In genomic region chr12:91256471-91256870, GRCh38 we compare ENCODE assay signal across 19 cellular contexts.
"Had no signal": no experiment of that assay in that cellular context is flagged by ENCODE, and none has a peak within 500 bp of the region (broad histone marks: within the 10 kb centered on the region; RNA-seq: fewer than 3 reads in every experiment).

No MANE protein-coding gene starts in this region.

- DNase-seq: activated CD4-positive, alpha-beta memory T cell treated with anti-CD3 and anti-CD28 coated beads for 36 hours; activated CD4-positive, alpha-beta T cell treated with anti-CD3 and anti-CD28 coated beads for 4 hours; activated gamma-delta T cell treated with Interleukin-2 at 50 U/mL for 16 hours; activated T-cell treated with anti-CD3 and anti-CD28 coated beads for 4 hours; amniotic stem cell; dorsolateral prefrontal cortex; head of caudate nucleus; kidney glomerular epithelial cell; naive thymus-derived CD4-positive, alpha-beta T cell; stimulated activated CD4-positive, alpha-beta T cell treated with anti-CD3 and anti-CD28 coated beads, Interleukin-1b, Interleukin-23, amount 100 ng/mL, for 48 hours; stimulated activated CD8-positive, alpha-beta memory T cell treated with anti-CD3 and anti-CD28 coated beads, Interleukin-4, amount 100 ng/mL, for 48 hours; stimulated activated naive CD4-positive, alpha-beta T cell; tibial artery; uterus had no signal

- H3K4me3 Mint-ChIP-seq: activated CD4-positive, alpha-beta memory T cell treated with anti-CD3 and anti-CD28 coated beads for 36 hours; activated T-helper 1 cell treated with anti-CD3 and anti-CD28 coated beads, Interleukin-12 subunit alpha, Interleukin-12 subunit beta, Interleukin-2, Interleukin-4 antibody, amounts not matched to agents 30 ng/mL and 10 ng/mL and 1 ng/mL, durations not matched to agents 14 hours and 24 hours and 36 hours; memory B cell; naive thymus-derived CD4-positive, alpha-beta T cell; T-helper 2 cell treated with Interferon-gamma antibody and Interleukin-4, amounts not matched to agents 5 μg/mL and 100 μg/mL, for 36 hours; WTC11 had no signal

- H3K27ac Mint-ChIP-seq: activated CD4-positive, alpha-beta memory T cell treated with anti-CD3 and anti-CD28 coated beads for 36 hours; activated naive CD4-positive, alpha-beta T cell treated with anti-CD3 and anti-CD28 coated beads, Interleukin-2, amount 50 U/mL, for 72 hours; activated T-helper 1 cell treated with anti-CD3 and anti-CD28 coated beads, Interleukin-12 subunit alpha, Interleukin-12 subunit beta, Interleukin-2, Interleukin-4 antibody, amounts not matched to agents 30 ng/mL and 10 ng/mL and 1 ng/mL, durations not matched to agents 14 hours and 24 hours and 36 hours; memory B cell; naive thymus-derived CD4-positive, alpha-beta T cell; T-helper 2 cell treated with Interferon-gamma antibody and Interleukin-4, amounts not matched to agents 5 μg/mL and 100 μg/mL, for 36 hours; WTC11 had no signal

- H3K27me3 Mint-ChIP-seq: activated CD4-positive, alpha-beta memory T cell treated with anti-CD3 and anti-CD28 coated beads for 36 hours had no signal

- H3K4me3 ChIP-seq: dorsolateral prefrontal cortex, tibial artery, uterus had no signal

- H3K36me3 Mint-ChIP-seq: activated CD4-positive, alpha-beta memory T cell treated with anti-CD3 and anti-CD28 coated beads for 36 hours; activated naive CD4-positive, alpha-beta T cell treated with anti-CD3 and anti-CD28 coated beads, Interleukin-2, amount 50 U/mL, for 72 hours; memory B cell; naive thymus-derived CD4-positive, alpha-beta T cell; WTC11 had no signal

- H3K4me1 Mint-ChIP-seq: memory B cell; naive thymus-derived CD4-positive, alpha-beta T cell; WTC11 had no signal

- ATAC-seq: activated naive CD4-positive, alpha-beta T cell treated with anti-CD3 and anti-CD28 coated beads, Interleukin-2, amount 50 U/mL, for 72 hours; naive thymus-derived CD4-positive, alpha-beta T cell; WTC11 had no signal

- H3K9me3 Mint-ChIP-seq: activated CD4-positive, alpha-beta memory T cell treated with anti-CD3 and anti-CD28 coated beads for 36 hours; activated naive CD4-positive, alpha-beta T cell treated with anti-CD3 and anti-CD28 coated beads, Interleukin-2, amount 50 U/mL, for 72 hours; activated T-helper 1 cell treated with anti-CD3 and anti-CD28 coated beads, Interleukin-12 subunit alpha, Interleukin-12 subunit beta, Interleukin-2, Interleukin-4 antibody, amounts not matched to agents 30 ng/mL and 10 ng/mL and 1 ng/mL, durations not matched to agents 14 hours and 24 hours and 36 hours; memory B cell; T-helper 2 cell treated with Interferon-gamma antibody and Interleukin-4, amounts not matched to agents 5 μg/mL and 100 μg/mL, for 36 hours had no signal
